In the genomic region with DNA sequence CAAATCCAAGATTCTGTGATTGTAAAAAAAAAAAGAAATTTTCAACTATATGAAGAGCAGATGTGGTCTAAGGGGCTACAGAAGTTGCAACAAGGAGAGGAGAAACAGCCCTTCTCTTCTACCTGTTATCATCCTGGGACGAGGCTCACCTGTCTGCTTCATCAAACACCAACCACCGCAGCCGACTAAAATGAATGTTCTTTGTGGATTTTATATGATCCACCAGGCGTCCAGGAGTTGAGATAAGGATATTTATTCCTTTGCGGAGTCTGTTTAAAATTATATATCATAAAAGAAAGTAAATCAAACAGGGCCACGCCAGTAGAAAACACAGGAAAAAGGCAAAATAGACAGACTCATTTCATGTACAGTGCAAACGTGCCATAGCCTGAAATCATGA, we compare ENCODE assay signal across 17 cellular contexts. TPM values are rescaled to one million over a fixed set of nuclear protein-coding genes. Genes with fewer than 3 reads are reported as not detected.
DNase-seq lines count a peak whose midpoint lies in the region; ATAC-seq and TF ChIP-seq lines count a peak whose summit lies in the region.
"Had no signal": no experiment of that assay in that cellular context is flagged by ENCODE, and none has a peak within 500 bp of the region (broad histone marks: within the 10 kb centered on the region; RNA-seq: fewer than 3 reads in every experiment).

No MANE protein-coding gene starts in this region.

- H3K9me3 ChIP-seq in RWPE2 (ENCODE audit: severe bottlenecking) (no peaks in the 10 kb centered on the region), colonic mucosa (no peaks in the 10 kb centered on the region), mucosa of rectum (ENCODE audit: control insufficient read depth in 2 of 2, low read length in 2 of 2) (no peaks in the 10 kb centered on the region)
- no peaks in the 10 kb centered on the region for H3K9me3 ChIP-seq in effector memory CD4-positive, alpha-beta T cell (ENCODE audit: control insufficient read depth, low read length)

- no peak overlapping the region for H3K4me3 ChIP-seq in ACC112 (ENCODE audit: low read depth, low read length)
- no peak overlapping the region for H3K4me3 ChIP-seq in RWPE2 (ENCODE audit: severe bottlenecking)
- no peak overlapping the region for H3K4me3 ChIP-seq in colonic mucosa
- peak overlapping the region in 1 of 2 donors; percentile 16 for H3K4me3 ChIP-seq in mucosa of rectum (ENCODE audit: low read length in 2 of 2)
- no peak overlapping the region for H3K4me3 ChIP-seq in effector memory CD4-positive, alpha-beta T cell (ENCODE audit: insufficient read depth, low read depth, low read length, poor library complexity, severe bottlenecking)

- TF ChIP-seq CTCF in RWPE2 (IDR thresholded peaks at IDR 0.05; ENCODE audit: poor library complexity, severe bottlenecking): no peak
- no peak for TF ChIP-seq CTCF in colonic mucosa (IDR thresholded peaks at IDR 0.05)

- H2AFZ ChIP-seq in ACC112 (ENCODE audit: low read length, unreplicated experiment): no peak overlapping the region

- no peaks in the 10 kb centered on the region for H3K27me3 ChIP-seq in ACC112 (ENCODE audit: insufficient read depth, low read length)
- no peaks in the 10 kb centered on the region for H3K27me3 ChIP-seq in RWPE2 (ENCODE audit: insufficient read depth, poor library complexity, severe bottlenecking)
- H3K27me3 ChIP-seq in colonic mucosa: no peaks in the 10 kb centered on the region
- no peaks in the 10 kb centered on the region for H3K27me3 ChIP-seq in mucosa of rectum (ENCODE audit: control insufficient read depth in 2 of 2, insufficient read depth in 2 of 2, low read length in 2 of 2)
- no peaks in the 10 kb centered on the region for H3K27me3 ChIP-seq in effector memory CD4-positive, alpha-beta T cell (replicated peaks; ENCODE audit: control insufficient read depth, insufficient read depth, low read length, poor library complexity, severe bottlenecking)

- ATAC-seq in RWPE2 (ENCODE audit: low read depth): no peak
- ATAC-seq: HCT116 had no signal

- H3K27ac ChIP-seq in ACC112 (ENCODE audit: low read depth, low read length): peak overlapping the region; percentile 99
- peak overlapping the region; percentile 67 for H3K27ac ChIP-seq in RWPE2 (ENCODE audit: poor library complexity, severe bottlenecking)
- H3K27ac ChIP-seq in colonic mucosa: peak overlapping the region; percentile 24
- peak overlapping the region; percentile 29 to 55 for H3K27ac ChIP-seq in mucosa of rectum (ENCODE audit: low read depth in 2 of 2, low read length in 2 of 2)
- no peak overlapping the region for H3K27ac ChIP-seq in effector memory CD4-positive, alpha-beta T cell (ENCODE audit: insufficient read depth, low read length, poor library complexity, severe bottlenecking)

- peak overlapping the region in 1 of 2 donors; percentile 12 for H3K9ac ChIP-seq in colonic mucosa (ENCODE audit: low read depth in 2 of 2, low read length in 2 of 2)
- H3K9ac ChIP-seq in mucosa of rectum (ENCODE audit: low read depth in 1 of 2, low read length in 2 of 2): no peak overlapping the region

- H3K4me1 ChIP-seq in ACC112 (ENCODE audit: control insufficient read depth, insufficient read depth, low read length, unreplicated experiment): peaks cover 34% of the 10 kb centered on the region
- H3K4me1 ChIP-seq in RWPE2 (ENCODE audit: insufficient read depth, poor library complexity, severe bottlenecking): peaks cover 7% of the 10 kb centered on the region
- H3K4me1 ChIP-seq in colonic mucosa: no peaks in the 10 kb centered on the region
- H3K4me1 ChIP-seq in mucosa of rectum (ENCODE audit: control insufficient read depth in 2 of 2, insufficient read depth in 2 of 2, low read length in 2 of 2): peaks cover 15 to 28% of the 10 kb centered on the region in 2 donors
- no peaks in the 10 kb centered on the region for H3K4me1 ChIP-seq in effector memory CD4-positive, alpha-beta T cell (ENCODE audit: control insufficient read depth, insufficient read depth, low read length, poor library complexity, severe bottlenecking)

- no peak for DNase-seq in RWPE2 (ENCODE audit: low spot score)
- peak; percentile 60 for DNase-seq in colonic mucosa
- no peak for DNase-seq in C1 segment of cervical spinal cord (lab: John Stamatoyannopoulos, UW)
- DNase-seq in effector memory CD4-positive, alpha-beta T cell: no peak
- no peak for DNase-seq in GM03348 (ENCODE audit: low spot score)
- no peak for DNase-seq in dermis blood vessel endothelial cell
- DNase-seq: Calu3; CD4-positive, alpha-beta memory T cell; GOT3; KG1; NCI-H1105 treated with DMSO at 0.1 percent for 48 hours; NCI-H1694; NCI-H2081 treated with DMSO at 0.1 percent for 48 hours; SHP77 treated with DMSO at 0.1 percent for 48 hours had no signal

- no peaks in the 10 kb centered on the region for H3K79me2 ChIP-seq in ACC112 (ENCODE audit: control insufficient read depth, insufficient read depth, low read length, unreplicated experiment)

- intact Hi-C loops in colonic mucosa (cut with DNase I): no loop called here

- H3K36me3 ChIP-seq in ACC112 (ENCODE audit: insufficient read depth, low read length) (peaks cover 36% of the 10 kb centered on the region), RWPE2 (ENCODE audit: low read depth) (peaks cover 96% of the 10 kb centered on the region), colonic mucosa (no peaks in the 10 kb centered on the region), mucosa of rectum (ENCODE audit: control insufficient read depth in 2 of 2, insufficient read depth in 2 of 2, low read length in 2 of 2) (peaks cover 26 to 49% of the 10 kb centered on the region in 2 donors)
- peaks cover 81% of the 10 kb centered on the region for H3K36me3 ChIP-seq in effector memory CD4-positive, alpha-beta T cell (ENCODE audit: control insufficient read depth, insufficient read depth, low read length)

RNA-seq across cellular contexts. Expression of gene DDX31, which starts 21.5 kb away (rescaled TPM):
- total RNA-seq in colonic mucosa (10 to 100 TPM in 1 of 2 donors, 1 to 10 TPM in 1; 6.8 to 11.6 TPM), dermis blood vessel endothelial cell (13.1 and 15.0 TPM in 2 replicates)

RNA-seq across cellular contexts. Expression of gene GTF3C4, which starts 22.0 kb away (rescaled TPM):
- total RNA-seq in colonic mucosa (10 to 100 TPM; 12.4 to 13.1 TPM), dermis blood vessel endothelial cell (13.1 and 20.1 TPM in 2 replicates)
